20 cellular contexts compared by ENCODE assay signal in genomic region chr16:11030990-11031510, GRCh38.
"Had no signal": no experiment of that assay in that cellular context is flagged by ENCODE, and none has a peak within 500 bp of the region (broad histone marks: within the 10 kb centered on the region; RNA-seq: fewer than 3 reads in every experiment).

No MANE protein-coding gene starts in this region.

- H3K4me3 ChIP-seq: lower lobe of right lung had no signal

- FAIRE-seq: frontal cortex, small intestine, TTC549 had no signal

- DNase-seq: activated CD4-positive, alpha-beta T cell treated with anti-CD3 and anti-CD28 coated beads, Interleukin-2, amount 50 U/mL, for 1 hour; activated CD8-positive, alpha-beta T cell treated with anti-CD3 and anti-CD28 coated beads, Interleukin-2, amount 10 ng/mL, durations not matched to agents 7 days and 5 days; activated naive CD4-positive, alpha-beta T cell treated with anti-CD3 and anti-CD28 coated beads, Interleukin-2, amount 10 ng/mL, durations not matched to agents 7 days and 5 days; activated T-cell treated with anti-CD3 and anti-CD28 coated beads, Interleukin-2, amount 50 U/mL, for 24 hours; dermis blood vessel endothelial cell; effector CD8-positive, alpha-beta T cell; erythroblast; islet precursor cell; left colon; lower lobe of right lung; naive thymus-derived CD4-positive, alpha-beta T cell; occipital lobe; SK-N-SH; small intestine; stimulated activated CD4-positive, alpha-beta T cell treated with anti-CD3 and anti-CD28 coated beads, Interleukin-15, amount 100 ng/mL, for 24 hours; stimulated activated naive B cell treated with anti-CD40 and anti-IgM and Interleukin-4, amounts not matched to agents 10 μg/mL and 1 μg/mL and 100 μg/mL, for 72 hours; WERI-Rb-1 had no signal

- ATAC-seq: activated CD8-positive, alpha-beta T cell treated with anti-CD3 and anti-CD28 coated beads, Interleukin-2, amount 10 ng/mL, durations not matched to agents 7 days and 5 days; left colon; naive thymus-derived CD4-positive, alpha-beta T cell; sciatic nerve; stimulated activated naive B cell treated with anti-CD40 and anti-IgM and Interleukin-4, amounts not matched to agents 10 μg/mL and 1 μg/mL and 100 μg/mL, for 72 hours had no signal

- H3K27ac ChIP-seq: lower lobe of right lung, WERI-Rb-1 had no signal
